In genomic region chr3:176714034-176714433, GRCh38 we compare ENCODE assay signal across 21 cellular contexts.
DNase-seq lines count a peak whose midpoint lies in the region; ATAC-seq, FAIRE-seq and TF ChIP-seq lines count a peak whose summit lies in the region.
"Had no signal": no experiment of that assay in that cellular context is flagged by ENCODE, and none has a peak within 500 bp of the region (broad histone marks: within the 10 kb centered on the region; RNA-seq: fewer than 3 reads in every experiment).

No MANE protein-coding gene starts in this region.

- DNase-seq in DMS53 treated with DMSO at 0.1 percent for 48 hours (lab: John Stamatoyannopoulos, UW; ENCODE audit: unreplicated experiment) (peak; percentile 8), bronchial epithelial cell (ENCODE audit: low read depth) (peak; percentile 4), kidney epithelial cell (ENCODE audit: low read depth) (peak; percentile 51), neural progenitor cell (ENCODE audit: low spot score) (no peak), GM03348 (ENCODE audit: low spot score) (no peak)
- no peak for DNase-seq in activated CD4-positive, alpha-beta T cell treated with anti-CD3 and anti-CD28 coated beads for 48 hours
- DNase-seq: DMS79, Karpas-422, NCI-H1694, NCI-H2081, NCI-H2171, NCI-H345, NCI-H524 treated with DMSO at 0.1 percent for 48 hours had no signal

- H3K4me2 ChIP-seq in neural progenitor cell = no peak overlapping the region
- H3K4me2 ChIP-seq: GM23338 had no signal

- H2AFZ ChIP-seq in neural progenitor cell (replicated peaks) = peak overlapping the region; percentile 12
- H2AFZ ChIP-seq: GM23338 had no signal

- H3K4me3 ChIP-seq in bronchial epithelial cell (ENCODE audit: low read depth, low read length) (no peak overlapping the region), kidney epithelial cell (ENCODE audit: low read depth, low read length) (no peak overlapping the region), neural progenitor cell (no peak overlapping the region)
- H3K4me3 ChIP-seq: GM23338, HAP-1 had no signal

- ATAC-seq in GM21423 (IDR thresholded peaks at IDR 0.05; ENCODE audit: unreplicated experiment) = no peak
- ATAC-seq: GM23338, Panc1 had no signal

- H3K4me1 Mint-ChIP-seq in neural progenitor cell = peaks cover 3% of the 10 kb centered on the region
- H3K4me1 Mint-ChIP-seq: IgD-negative memory B cell had no signal

- no peaks in the 10 kb centered on the region for H3K79me2 ChIP-seq in neural progenitor cell (ENCODE audit: low read depth)

- no peaks in the 10 kb centered on the region for H4K20me1 ChIP-seq in neural progenitor cell (ENCODE audit: low read depth)

- no peaks in the 10 kb centered on the region for H3K9me3 ChIP-seq in neural progenitor cell (ENCODE audit: low read depth)
- H3K9me3 ChIP-seq: HAP-1 had no signal

- no peak for TF ChIP-seq CTCF in bronchial epithelial cell (IDR thresholded peaks at IDR 0.05; ENCODE audit: insufficient read depth, low read length, severe bottlenecking)
- TF ChIP-seq CTCF in kidney epithelial cell (IDR thresholded peaks at IDR 0.05; ENCODE audit: insufficient read depth, low read length, poor library complexity, severe bottlenecking) = no peak
- TF ChIP-seq CTCF in neural progenitor cell (IDR thresholded peaks at IDR 0.05) = no peak

- no peak overlapping the region for H3K27ac Mint-ChIP-seq in neural progenitor cell
- H3K27ac Mint-ChIP-seq: GM23338, IgD-negative memory B cell had no signal

- peaks cover 17% of the 10 kb centered on the region for H3K4me1 ChIP-seq in neural progenitor cell
- H3K4me1 ChIP-seq: HAP-1 had no signal

- H3F3A ChIP-seq in neural progenitor cell (ENCODE audit: low read depth) = no peaks in the 10 kb centered on the region

- no peak overlapping the region for H3K27ac ChIP-seq in neural progenitor cell
- H3K27ac ChIP-seq: C4-2B had no signal

- no peaks in the 10 kb centered on the region for H3K27me3 Mint-ChIP-seq in neural progenitor cell (ENCODE audit: insufficient read depth, low read depth)
- H3K27me3 Mint-ChIP-seq: IgD-negative memory B cell had no signal

- no peaks in the 10 kb centered on the region for H3K9me3 Mint-ChIP-seq in neural progenitor cell
- H3K9me3 Mint-ChIP-seq: IgD-negative memory B cell had no signal

- H3K36me3 ChIP-seq in bronchial epithelial cell (ENCODE audit: control insufficient read depth, insufficient read depth, low read length) = no peaks in the 10 kb centered on the region
- no peaks in the 10 kb centered on the region for H3K36me3 ChIP-seq in kidney epithelial cell (ENCODE audit: control insufficient read depth, insufficient read depth, low read length)
- H3K36me3 ChIP-seq in neural progenitor cell = no peaks in the 10 kb centered on the region
- H3K36me3 ChIP-seq: HAP-1 had no signal

- H3K4me3 Mint-ChIP-seq in neural progenitor cell = no peak overlapping the region
- H3K4me3 Mint-ChIP-seq: GM23338 had no signal

- H3K9ac ChIP-seq in neural progenitor cell = no peak overlapping the region

- H3K27me3 ChIP-seq in bronchial epithelial cell (ENCODE audit: control insufficient read depth, insufficient read depth, low read length) (no peaks in the 10 kb centered on the region), kidney epithelial cell (ENCODE audit: control insufficient read depth, insufficient read depth, low read length) (no peaks in the 10 kb centered on the region), neural progenitor cell (no peaks in the 10 kb centered on the region)

- no peak for FAIRE-seq in bronchial epithelial cell (lab: Jason Lieb, UNC)
- FAIRE-seq: A204.1, GM12891 had no signal

- H3K36me3 Mint-ChIP-seq in neural progenitor cell = no peaks in the 10 kb centered on the region
- H3K36me3 Mint-ChIP-seq: IgD-negative memory B cell had no signal

Comparison
In these comparisons a context has a peak if more than half of its experiments do, and no peak if none do; other contexts are left out.
1. DNase-seq: peak in DMS53 treated with DMSO at 0.1 percent for 48 hours (single experiment), bronchial epithelial cell (single experiment) and kidney epithelial cell (single experiment); none in neural progenitor cell (single experiment), activated CD4-positive, alpha-beta T cell treated with anti-CD3 and anti-CD28 coated beads for 48 hours (single experiment) and GM03348 (single experiment).